ENCODE assay signal across 1 cellular context in genomic region chr12:53927220-53928029, GRCh38.
A peak's percentile ranks its signal among the peaks of the same experiment; 100 is the strongest.
TF ChIP-seq lines count a peak whose summit lies in the region.

No MANE protein-coding gene starts in this region.

TF ChIP-seq in GM12878, 131 proteins besides CTCF, POLR2A, EP300 and RAD21:
- TF ChIP-seq EZH2 (IDR thresholded peaks at IDR 0.05; ENCODE audit: borderline replicate concordance, control insufficient read depth, low read depth, low read length) (peak; percentile 92; the same call in 1 of the 2 replicates), E2F4 (IDR thresholded peaks at IDR 0.05; ENCODE audit: low read depth, low read length) (no peak)
